ENCODE assay signal across 12 cellular contexts in the genomic region with DNA sequence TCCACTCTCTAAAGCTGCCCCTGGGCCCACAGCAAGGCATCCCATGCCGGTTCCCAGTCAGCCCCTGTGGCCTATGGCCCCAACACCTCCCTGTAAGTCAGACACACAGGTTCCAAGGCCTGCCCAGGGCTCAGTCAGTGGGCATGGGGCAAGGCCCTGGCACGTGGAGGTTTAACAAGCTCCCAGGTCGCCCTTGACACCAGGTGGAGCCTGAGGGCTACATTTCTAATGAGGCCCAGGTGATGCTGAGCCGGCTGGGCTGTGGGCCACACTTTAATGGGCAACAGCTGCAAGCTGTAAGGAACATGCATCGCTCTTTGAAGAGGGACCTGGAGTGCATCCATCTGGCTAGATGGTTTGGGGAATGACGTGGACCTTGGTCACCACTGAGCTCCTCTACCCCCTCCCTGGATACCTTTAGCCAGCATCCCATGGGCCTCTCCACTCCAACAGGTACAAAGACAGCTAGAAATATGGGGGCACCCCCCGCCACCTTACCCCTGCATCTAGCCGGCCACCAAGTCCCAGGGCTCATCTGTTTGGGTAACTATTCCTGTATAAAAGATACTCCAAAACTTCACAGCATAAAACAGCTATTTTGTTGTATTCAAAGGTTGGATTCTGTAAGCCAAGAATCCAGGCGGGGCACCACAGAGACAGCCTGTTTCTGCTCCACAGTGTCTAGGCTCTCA.
DNase-seq lines count a peak whose midpoint lies in the region; FAIRE-seq and TF ChIP-seq lines count a peak whose summit lies in the region.
"Had no signal": no experiment of that assay in that cellular context is flagged by ENCODE, and none has a peak within 500 bp of the region (broad histone marks: within the 10 kb centered on the region; RNA-seq: fewer than 3 reads in every experiment).

No MANE protein-coding gene starts in this region.

- peak; percentile 10 for TF ChIP-seq CTCF in AG09309 (IDR thresholded peaks at IDR 0.05; ENCODE audit: control insufficient read depth, insufficient read depth, low read depth, low read length, missing control alignments)
- no peak for TF ChIP-seq CTCF in D721Med (IDR thresholded peaks at IDR 0.05; ENCODE audit: insufficient read depth, missing control alignments)

- DNase-seq in AG09309 (ENCODE audit: low read depth) (peak; percentile 50), GM04504 (ENCODE audit: low read depth) (peak; percentile 25), NCI-H510A (lab: John Stamatoyannopoulos, UW) (peak; percentile 41), fibroblast of gingiva (ENCODE audit: low read depth) (peak; percentile 89), NCI-H446 treated with DMSO at 0.1 percent for 48 hours (lab: John Stamatoyannopoulos, UW) (no peak), kidney glomerular epithelial cell (lab: John Stamatoyannopoulos, UW) (no peak), D721Med (ENCODE audit: insufficient read length, low spot score) (no peak), EL (no peak)
- DNase-seq: activated CD4-positive, alpha-beta T cell treated with anti-CD3 and anti-CD28 coated beads for 4 hours; left colon had no signal

- H3K4me3 ChIP-seq in AG09309 (ENCODE audit: control insufficient read depth, low read depth, low read length) = no peak overlapping the region
- H3K4me3 ChIP-seq: Peyer's patch had no signal

- no peak for FAIRE-seq in D721Med (lab: Jason Lieb, UNC)
- FAIRE-seq: urothelium cell line had no signal

Comparison
In these comparisons a context has a peak if more than half of its experiments do, and no peak if none do; other contexts are left out.
1. DNase-seq: peak in AG09309 (single experiment), GM04504 (single experiment), NCI-H510A (single experiment) and fibroblast of gingiva (single experiment); none in NCI-H446 treated with DMSO at 0.1 percent for 48 hours (single experiment), kidney glomerular epithelial cell (single experiment), D721Med (single experiment) and EL (single experiment).